8 cellular contexts compared by ENCODE assay signal in the genomic region with DNA sequence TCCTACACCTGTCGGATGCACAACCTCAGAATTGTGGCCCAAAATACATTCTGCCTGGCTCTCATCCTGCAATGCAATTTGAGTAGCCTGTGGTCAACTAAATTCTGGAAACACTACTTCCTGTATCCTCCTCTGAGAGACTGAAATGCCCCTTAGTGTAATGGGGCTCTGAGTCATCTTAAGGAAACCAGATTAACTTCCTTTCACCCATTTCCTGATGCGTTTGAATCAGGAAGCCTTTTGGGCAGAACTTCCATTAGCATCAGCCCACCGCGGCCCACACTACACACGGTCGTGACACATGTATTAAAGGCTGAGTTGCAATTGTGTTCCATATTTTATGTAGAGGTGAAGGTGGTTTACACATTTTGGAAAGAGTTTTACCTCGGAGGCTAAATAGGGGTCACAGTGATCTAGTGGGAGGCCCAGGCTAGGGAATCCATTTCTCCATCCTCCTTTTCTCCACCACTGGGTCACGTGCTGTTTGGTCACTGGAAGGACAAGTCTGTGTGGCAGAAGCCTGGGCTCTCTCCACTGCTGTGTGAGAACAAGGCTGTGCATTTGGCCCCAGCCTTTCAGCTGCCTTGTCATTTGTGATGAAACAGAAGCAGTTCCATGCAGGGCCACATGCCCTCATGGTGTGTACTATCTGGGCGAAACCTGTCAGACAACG. TPM values are rescaled to one million over a fixed set of nuclear protein-coding genes. Genes with fewer than 3 reads are reported as not detected.
DNase-seq lines count a peak whose midpoint lies in the region; ATAC-seq and TF ChIP-seq lines count a peak whose summit lies in the region.

No MANE protein-coding gene starts in this region.

- no TSS peak for BruUV-seq in A673 (replicated peaks; lab: Mats Ljungman, UMichigan)

- CTCF ChIA-PET in A673 (lab: Charles Lee) (no interaction called here), RWPE1 (lab: Yijun Ruan, JAX) (no interaction called here)

- POLR2A ChIA-PET in A673 (lab: Charles Lee; ENCODE audit: low non-redundant PET) (no interaction called here), RWPE1 (lab: Yijun Ruan, JAX; ENCODE audit: low non-redundant PET) (no interaction called here)

- ATAC-seq in GM21619 (IDR thresholded peaks at IDR 0.05; ENCODE audit: unreplicated experiment) (peak; percentile 38), GM19324 (IDR thresholded peaks at IDR 0.05; ENCODE audit: low FRiP score, unreplicated experiment) (no peak)

- peaks cover 36% of the 10 kb centered on the region for H3K79me2 ChIP-seq in fibroblast of lung (ENCODE audit: control insufficient read depth, insufficient read depth, low read length)

- peaks cover 13% of the 10 kb centered on the region for H3K4me1 ChIP-seq in A673 (ENCODE audit: insufficient read depth, low read length, poor library complexity, severe bottlenecking)
- peaks cover 29% of the 10 kb centered on the region for H3K4me1 ChIP-seq in fibroblast of lung (ENCODE audit: control insufficient read depth, extremely low read depth, insufficient read depth, low read length)

- intact Hi-C loops in A673 (cut with micrococcal nuclease; ENCODE audit: unreplicated experiment) = no loop called here

- no peaks in the 10 kb centered on the region for H4K20me1 ChIP-seq in fibroblast of lung (ENCODE audit: control insufficient read depth, extremely low read depth, insufficient read depth, low read length)

- peak overlapping the region; percentile 16 for H3K4me2 ChIP-seq in fibroblast of lung (ENCODE audit: extremely low read depth, insufficient read depth, low read length)

- no peaks in the 10 kb centered on the region for H3K27me3 ChIP-seq in A673 (replicated peaks; ENCODE audit: insufficient read depth, low read depth, low read length, poor library complexity)
- H3K27me3 ChIP-seq in fibroblast of lung (ENCODE audit: control insufficient read depth, insufficient read depth, low read length) = no peaks in the 10 kb centered on the region

- H3K36me3 ChIP-seq in A673 (ENCODE audit: insufficient read depth, low read length, poor library complexity, severe bottlenecking) (no peaks in the 10 kb centered on the region), fibroblast of lung (ENCODE audit: control insufficient read depth, insufficient read depth, low read length) (no peaks in the 10 kb centered on the region)

- DNase-seq in A673 (ENCODE audit: low spot score) = peak; percentile 73
- DNase-seq in RWPE1 (ENCODE audit: low spot score) = peak; percentile 55
- DNase-seq in fibroblast of lung (ENCODE audit: low read depth in 2 of 2) = peak; percentile 83 to 87
- DNase-seq in activated effector memory CD4-positive, alpha-beta T cell treated with Interleukin-2 at 50 U/mL for 16 hours = no peak
- no peak for DNase-seq in NCI-H1105 treated with DMSO at 0.1 percent for 48 hours (lab: John Stamatoyannopoulos, UW)
- DNase-seq in NCI-H1694 (lab: John Stamatoyannopoulos, UW) = no peak

- H3K4me3 ChIP-seq in A673 (ENCODE audit: low read depth, low read length, poor library complexity, severe bottlenecking) (no peak overlapping the region), fibroblast of lung (replicated peaks in 1 of 4; ENCODE audit: control extremely low read depth in 1 of 4, insufficient read depth in 1 of 4, low read depth in 3 of 4, low read length in 4 of 4) (no peak overlapping the region)

- TF ChIP-seq CTCF in A673 (conservative IDR thresholded peaks at IDR 0.05; ENCODE audit: low read depth, low read length) (no peak), RWPE1 (conservative IDR thresholded peaks at IDR 0.05; ENCODE audit: low read depth) (no peak), fibroblast of lung (conservative IDR thresholded peaks at IDR 0.05 in 1 of 2, IDR thresholded peaks at IDR 0.05 in 1 of 2; ENCODE audit: low read depth in 1 of 2, low read length in 2 of 2) (no peak)

- no peaks in the 10 kb centered on the region for H3K9me3 ChIP-seq in A673 (ENCODE audit: low read depth, low read length, poor library complexity, severe bottlenecking)
- H3K9me3 ChIP-seq in fibroblast of lung (ENCODE audit: control insufficient read depth, insufficient read depth, low read depth, low read length) = no peaks in the 10 kb centered on the region

- no peak overlapping the region for H2AFZ ChIP-seq in fibroblast of lung (ENCODE audit: low read length)

- H3K27ac ChIP-seq in A673 (ENCODE audit: low read depth, low read length, poor library complexity, severe bottlenecking) = no peak overlapping the region
- H3K27ac ChIP-seq in RWPE1 = peak overlapping the region; percentile 23; the same call in 1 of the 2 replicates
- peak overlapping the region; percentile 46 for H3K27ac ChIP-seq in fibroblast of lung (ENCODE audit: insufficient read depth, low read length)

- no peak overlapping the region for H3K9ac ChIP-seq in fibroblast of lung (ENCODE audit: insufficient read depth, low read length)

RNA-seq across cellular contexts. Expression of a gene that starts 55.9 kb away (rescaled TPM):
- total RNA-seq in A673 (2021) (95.9 and 98.3 TPM in 2 replicates), fibroblast of lung (24.7 and 56.6 TPM in 2 replicates)
- polyA plus RNA-seq in fibroblast of lung = 158 and 197 TPM in 2 replicates
- 180 and 243 TPM in 2 replicates for polyA plus RNA-seq in fibroblast of lung (2012)
- 244 and 298 TPM in 2 replicates for polyA minus RNA-seq in fibroblast of lung (ENCODE audit: low replicate concordance)

Comparison
In these comparisons a context has a peak if more than half of its experiments do, and no peak if none do; other contexts are left out.
1. DNase-seq: peak in A673 (single experiment), RWPE1 (single experiment) and fibroblast of lung (2 of 2); none in activated effector memory CD4-positive, alpha-beta T cell treated with Interleukin-2 at 50 U/mL for 16 hours (single experiment), NCI-H1105 treated with DMSO at 0.1 percent for 48 hours (single experiment) and NCI-H1694 (single experiment).